Comparison of ENCODE assay signal across 26 cellular contexts in genomic region chr22:48722661-48723060, GRCh38.
"Had no signal": no experiment of that assay in that cellular context is flagged by ENCODE, and none has a peak within 500 bp of the region (broad histone marks: within the 10 kb centered on the region; RNA-seq: fewer than 3 reads in every experiment).

No MANE protein-coding gene starts in this region.

- H3K27ac ChIP-seq: esophagus squamous epithelium, heart right ventricle, pancreas, thoracic aorta, tibial nerve, upper lobe of left lung, uterus had no signal

- H3K4me3 ChIP-seq: esophagus squamous epithelium, heart right ventricle, mucosa of descending colon, pancreas, thoracic aorta, tibial nerve, upper lobe of left lung, uterus had no signal

- H3K9me3 ChIP-seq: pancreas had no signal

- H3K4me1 ChIP-seq: heart right ventricle, pancreas, upper lobe of left lung, uterus had no signal

- DNase-seq: cortex of kidney; effector memory CD8-positive, alpha-beta T cell; erythroblast; esophagus squamous epithelium; foreskin melanocyte; glutamatergic neuron; heart right ventricle; hippocampal formation; islet precursor cell; mesenchymal stem cell; mucosa of descending colon; naive B cell; nephron progenitor cell; occipital lobe; stimulated activated CD4-positive, alpha-beta T cell treated with anti-CD3 and anti-CD28 coated beads, Interleukin-4, amount 100 ng/mL, for 4 hours; upper lobe of left lung; uterus had no signal

- H3K27ac Mint-ChIP-seq: effector memory CD8-positive, alpha-beta T cell; mesothelial cell of epicardium; naive B cell; nephron progenitor cell; stimulated activated memory B cell treated with anti-CD40 and anti-IgM and Interleukin-4, amounts not matched to agents 10 μg/mL and 1 μg/mL and 100 μg/mL, for 72 hours; stimulated activated naive CD8-positive, alpha-beta T cell treated with anti-CD3 and anti-CD28 coated beads, Interleukin-15, Interleukin-2, amounts not matched to agents 100 ng/mL and 50 ng/mL, for 24 hours had no signal

- H3K27me3 Mint-ChIP-seq: progenitor cell of endocrine pancreas; stimulated activated naive CD8-positive, alpha-beta T cell treated with anti-CD3 and anti-CD28 coated beads, Interleukin-15, Interleukin-2, amounts not matched to agents 100 ng/mL and 50 ng/mL, for 24 hours had no signal

- FAIRE-seq: endometrium, pancreas had no signal

- H3K36me3 Mint-ChIP-seq: mesothelial cell of epicardium; naive B cell; stimulated activated memory B cell treated with anti-CD40 and anti-IgM and Interleukin-4, amounts not matched to agents 10 μg/mL and 1 μg/mL and 100 μg/mL, for 72 hours had no signal

- H3K27me3 ChIP-seq: tibial nerve, upper lobe of left lung, uterus had no signal

- H3K4me1 Mint-ChIP-seq: naive B cell; stimulated activated memory B cell treated with anti-CD40 and anti-IgM and Interleukin-4, amounts not matched to agents 10 μg/mL and 1 μg/mL and 100 μg/mL, for 72 hours had no signal

- H3K36me3 ChIP-seq: esophagus squamous epithelium, heart right ventricle, pancreas, thoracic aorta, upper lobe of left lung, uterus had no signal

- H3K4me3 Mint-ChIP-seq: effector memory CD8-positive, alpha-beta T cell; mesothelial cell of epicardium; naive B cell; nephron progenitor cell; stimulated activated memory B cell treated with anti-CD40 and anti-IgM and Interleukin-4, amounts not matched to agents 10 μg/mL and 1 μg/mL and 100 μg/mL, for 72 hours; stimulated activated naive CD8-positive, alpha-beta T cell treated with anti-CD3 and anti-CD28 coated beads, Interleukin-15, Interleukin-2, amounts not matched to agents 100 ng/mL and 50 ng/mL, for 24 hours had no signal

- ATAC-seq: effector memory CD8-positive, alpha-beta T cell; heart right ventricle; mucosa of descending colon; pancreas; sciatic nerve; stimulated activated memory B cell treated with anti-CD40 and anti-IgM and Interleukin-4, amounts not matched to agents 10 μg/mL and 1 μg/mL and 100 μg/mL, for 72 hours had no signal
